8 cellular contexts compared by ENCODE assay signal in the genomic region with DNA sequence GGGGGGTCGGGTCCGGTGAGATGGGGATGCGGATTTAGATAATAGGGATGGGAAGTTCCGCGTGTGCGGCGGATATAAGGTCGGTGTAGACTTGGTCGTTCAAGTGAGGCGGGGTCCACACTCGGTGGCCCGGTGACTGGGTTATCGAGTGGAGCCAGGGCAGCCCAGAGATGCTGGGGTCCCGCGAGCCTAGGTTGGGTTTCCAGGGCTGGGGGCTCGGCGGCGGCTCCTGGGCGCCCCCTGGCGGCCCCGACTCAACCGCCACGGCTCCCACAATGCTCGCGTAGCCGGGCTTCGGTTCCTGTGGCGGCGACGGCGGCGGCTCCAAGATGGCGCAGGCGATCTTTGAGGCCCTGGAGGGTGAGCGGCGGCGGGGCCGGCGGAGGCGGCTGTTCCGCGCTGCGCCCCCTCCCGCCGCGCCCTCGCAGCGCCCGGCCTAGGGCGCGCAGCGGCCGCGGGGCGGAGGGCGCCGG. TPM values are rescaled to one million over a fixed set of nuclear protein-coding genes. Genes with fewer than 3 reads are reported as not detected.
DNase-seq lines count a peak whose midpoint lies in the region; ATAC-seq and TF ChIP-seq lines count a peak whose summit lies in the region.

ZNF341 (plus strand) TSS at position 304 of the 473 bp plus-strand sequence; CDS start at position 330, 26 bp downstream.

- DNase-seq in CD1c-positive myeloid dendritic cell (ENCODE audit: extremely low spot score) = peak; percentile 95
- peak; percentile 74 for DNase-seq in NCI-H748 treated with DMSO at 0.1 percent for 48 hours (lab: John Stamatoyannopoulos, UW)
- peak; percentile 92 for DNase-seq in activated CD4-positive, alpha-beta memory T cell treated with anti-CD3 and anti-CD28 coated beads for 36 hours
- DNase-seq in effector CD8-positive, alpha-beta T cell (lab: John Stamatoyannopoulos, UW) = peak; percentile 83
- peak in 2 of 3 donors; percentile 89 to 94 for DNase-seq in mucosa of descending colon
- DNase-seq in stimulated activated CD8-positive, alpha-beta memory T cell treated with anti-CD3 and anti-CD28 coated beads, Interleukin-2, amount 100 ng/mL, for 48 hours (ENCODE audit: low read depth in 2 of 2) = peak; percentile 79 to 81

- peak within 1 kb of the TSS; percentile 24 for H3K4me3 ChIP-seq in mucosa of descending colon

- intact Hi-C loops in activated CD4-positive, alpha-beta memory T cell treated with anti-CD3 and anti-CD28 coated beads for 36 hours (cut with micrococcal nuclease) = loop anchor here (1.0 to 5.0 kb wide), 6 partner anchors 11 to 289 kb away; partner anchors contain the start of genes E2F1, PXMP4, RALY and SNTA1
- intact Hi-C loops in mucosa of descending colon (cut with DNase I, micrococcal nuclease) = no loop called here

- H3K36me3 Mint-ChIP-seq in activated CD4-positive, alpha-beta memory T cell treated with anti-CD3 and anti-CD28 coated beads for 36 hours = peaks cover 8% of the 10 kb centered on the region

- H3K9me3 Mint-ChIP-seq in activated CD4-positive, alpha-beta memory T cell treated with anti-CD3 and anti-CD28 coated beads for 36 hours = peaks cover 6% of the 10 kb centered on the region

- H3K4me1 ChIP-seq in mucosa of descending colon (ENCODE audit: low read depth) = peaks cover 18% of the 10 kb centered on the region

- no peaks in the 10 kb centered on the region for H3K27me3 Mint-ChIP-seq in activated CD4-positive, alpha-beta memory T cell treated with anti-CD3 and anti-CD28 coated beads for 36 hours

- POLR2A ChIA-PET in activated CD4-positive, alpha-beta memory T cell treated with anti-CD3 and anti-CD28 coated beads for 36 hours (lab: Charles Lee) = interaction anchor here (1.0 to 2.0 kb wide), 5 partner anchors 12 to 242 kb away, joined by 3 to 24 read pairs (median 5); partner anchors contain the start of genes ACTL10, CBFA2T2 and PXMP4

- peak; percentile 93 for TF ChIP-seq CTCF in mucosa of descending colon (IDR thresholded peaks at IDR 0.05)

- peaks cover 19% of the 10 kb centered on the region for H3K4me1 Mint-ChIP-seq in activated CD4-positive, alpha-beta memory T cell treated with anti-CD3 and anti-CD28 coated beads for 36 hours (ENCODE audit: low read depth)

- peak within 1 kb of the TSS; percentile 82 for H3K27ac Mint-ChIP-seq in activated CD4-positive, alpha-beta memory T cell treated with anti-CD3 and anti-CD28 coated beads for 36 hours

- no peaks in the 10 kb centered on the region for H3K36me3 ChIP-seq in mucosa of descending colon (ENCODE audit: low read depth)

- H3K9me3 ChIP-seq in mucosa of descending colon = peaks cover 8% of the 10 kb centered on the region

- peak within 1 kb of the TSS; percentile 75 for H3K4me3 Mint-ChIP-seq in activated CD4-positive, alpha-beta memory T cell treated with anti-CD3 and anti-CD28 coated beads for 36 hours

- ATAC-seq in GM19395 (IDR thresholded peaks at IDR 0.05; ENCODE audit: unreplicated experiment) (peak; percentile 71), HG03469 (IDR thresholded peaks at IDR 0.05; ENCODE audit: unreplicated experiment) (peak; percentile 66), mucosa of descending colon (no peak)

- CTCF ChIA-PET in activated CD4-positive, alpha-beta memory T cell treated with anti-CD3 and anti-CD28 coated beads for 36 hours (lab: Charles Lee) = interaction anchor here (1.0 to 2.5 kb wide), 10 partner anchors 11 to 288 kb away, joined by 3 to 24 read pairs (median 4); partner anchors contain the start of genes ACTL10, CBFA2T2, CHMP4B and PXMP4

RNA-seq across cellular contexts. Expression of gene ZNF341, which starts in this region (rescaled TPM):
- total RNA-seq in activated CD4-positive, alpha-beta memory T cell treated with anti-CD3 and anti-CD28 coated beads for 36 hours = 1 to 10 TPM; 5.9 TPM
- 1 to 10 TPM; 5.0 to 5.6 (median 5.1) TPM for total RNA-seq in mucosa of descending colon
